Comparison of ENCODE assay signal across 26 cellular contexts in genomic region chrX:65910899-65911298, GRCh38.
"Had no signal": no experiment of that assay in that cellular context is flagged by ENCODE, and none has a peak within 500 bp of the region (broad histone marks: within the 10 kb centered on the region; RNA-seq: fewer than 3 reads in every experiment).

No MANE protein-coding gene starts in this region.

- H3K36me3 ChIP-seq: adrenal gland, breast epithelium, WERI-Rb-1 had no signal

- H3K4me3 ChIP-seq: adrenal gland, body of pancreas, breast epithelium had no signal

- H3K9me3 ChIP-seq: adrenal gland, body of pancreas had no signal

- H3K27me3 ChIP-seq: adrenal gland, body of pancreas, breast epithelium had no signal

- H3K4me1 ChIP-seq: adrenal gland, body of pancreas, breast epithelium had no signal

- DNase-seq: activated CD4-positive, alpha-beta T cell treated with anti-CD3 and anti-CD28 coated beads for 1 hour; activated CD4-positive, alpha-beta T cell treated with anti-CD3 and anti-CD28 coated beads for 48 hours; activated CD4-positive, alpha-beta T cell treated with anti-CD3 and anti-CD28 coated beads, Interleukin-2, amount 50 U/mL, for 4 hours; activated CD4-positive, CD25-positive, alpha-beta regulatory T cell; activated CD8-positive, alpha-beta T cell treated with anti-CD3 and anti-CD28 coated beads for 36 hours; activated gamma-delta T cell treated with Interleukin-2 at 50 U/mL for 16 hours; activated naive CD4-positive, alpha-beta T cell treated with anti-CD3 and anti-CD28 coated beads for 36 hours; activated T-cell treated with anti-CD3 and anti-CD28 coated beads, Interleukin-2, amount 50 U/mL, for 4 hours; adrenal gland; body of pancreas; NCI-H1105; NCI-H1436; NCI-H1694; NCI-H1930; NCI-H2081 treated with DMSO at 0.1 percent for 48 hours; NCI-H226; NCI-H524 treated with DMSO at 0.1 percent for 48 hours; Right ventricle myocardium superior; SW 1271; T-helper 1 cell; T-helper 2 cell; T-helper 9 cell; WERI-Rb-1 had no signal

- FAIRE-seq: astrocyte had no signal

- H3K27ac ChIP-seq: adrenal gland, body of pancreas, breast epithelium, KMS-11, WERI-Rb-1 had no signal
